8 cellular contexts compared by ENCODE assay signal in genomic region chr13:75482820-75483079, GRCh38. TPM values are rescaled to one million over a fixed set of nuclear protein-coding genes. Genes with fewer than 3 reads are reported as not detected.
DNase-seq lines count a peak whose midpoint lies in the region; ATAC-seq and TF ChIP-seq lines count a peak whose summit lies in the region.

No MANE protein-coding gene starts in this region.

- H3K27me3 ChIP-seq in esophagus squamous epithelium: peaks cover 0 to 3% (median 0%) of the 10 kb centered on the region in 4 donors
- H3K27me3 ChIP-seq in psoas muscle (ENCODE audit: insufficient read depth in 3 of 3, low read length in 2 of 3): no peaks in the 10 kb centered on the region

- no peak for TF ChIP-seq POLR2A in esophagus squamous epithelium (IDR thresholded peaks at IDR 0.05)

- H3K4me3 ChIP-seq in GM08714 (ENCODE audit: low read length): 0 out of 2 replicates have a peak overlapping the region, but pooled peaks have one; percentile 64
- peak overlapping the region; percentile 99 for H3K4me3 ChIP-seq in SK-N-MC
- H3K4me3 ChIP-seq in esophagus squamous epithelium: peak overlapping the region; percentile 73 to 97 (median 86)
- peak overlapping the region; percentile 96 for H3K4me3 ChIP-seq in psoas muscle

- 0 out of 2 replicates have a peak overlapping the region, but pooled peaks have one; percentile 49 for H3K27ac ChIP-seq in SK-N-MC
- H3K27ac ChIP-seq in esophagus squamous epithelium: peak overlapping the region; percentile 79 to 85 (median 84)
- peak overlapping the region; percentile 96 for H3K27ac ChIP-seq in psoas muscle

- no peak for ATAC-seq in psoas muscle

- H3K4me1 ChIP-seq in esophagus squamous epithelium (peaks cover 0 to 38% (median 3%) of the 10 kb centered on the region in 3 donors), psoas muscle (peaks cover 24% of the 10 kb centered on the region)

- intact Hi-C loops in esophagus squamous epithelium (cut with DNase I): loop anchor here (5.0 kb wide), 2 partner anchors 65 to 110 kb away; partner anchors contain the start of gene UCHL3
- intact Hi-C loops in psoas muscle (cut with DNase I): loop anchor here (2.0 to 5.0 kb wide), 3 partner anchors 65 to 112 kb away; partner anchors contain the start of gene UCHL3 (in 1 of the 2)
- intact Hi-C loops in posterior cingulate gyrus (cut with DNase I): loop anchor here (5.0 kb wide), 2 partner anchors 65 to 110 kb away; partner anchors contain the start of gene UCHL3

- 0 to 2% methylated on average over 1 of the region's 1 CpG for WGBS in esophagus squamous epithelium, 2 donors
- WGBS in psoas muscle, 3 donors: 0% methylated on average over 1 of the region's 1 CpG

- no peaks in the 10 kb centered on the region for H3K9me3 ChIP-seq in SK-N-MC (ENCODE audit: low read depth, low read length)
- no peaks in the 10 kb centered on the region for H3K9me3 ChIP-seq in esophagus squamous epithelium
- H3K9me3 ChIP-seq in psoas muscle: no peaks in the 10 kb centered on the region

- H3K9ac ChIP-seq in SK-N-MC (ENCODE audit: insufficient read length): peak overlapping the region; percentile 75

- DNase-seq in SK-N-MC (ENCODE audit: low read depth, low spot score) (no peak), esophagus squamous epithelium (lab: John Stamatoyannopoulos, UW) (no peak), psoas muscle (no peak), DMS 273 (lab: John Stamatoyannopoulos, UW; ENCODE audit: unreplicated experiment) (no peak), GDM1 (lab: John Stamatoyannopoulos, UW) (no peak), posterior cingulate gyrus (no peak), CD1c-positive myeloid dendritic cell (ENCODE audit: extremely low spot score) (no peak)

- TF ChIP-seq CTCF in esophagus squamous epithelium (IDR thresholded peaks at IDR 0.05) (no peak), psoas muscle (IDR thresholded peaks at IDR 0.05) (no peak)

- H3K36me3 ChIP-seq in SK-N-MC (ENCODE audit: insufficient read depth, low read length): no peaks in the 10 kb centered on the region
- H3K36me3 ChIP-seq in esophagus squamous epithelium: no peaks in the 10 kb centered on the region
- H3K36me3 ChIP-seq in psoas muscle (ENCODE audit: insufficient read depth in 1 of 2, low read depth in 1 of 2): no peaks in the 10 kb centered on the region

RNA-seq across cellular contexts. Expression of gene TBC1D4, which starts 0.8 kb away (rescaled TPM):
- total RNA-seq in esophagus squamous epithelium: 10 to 100 TPM; 14.9 to 20.8 (median 16.6) TPM
- 100 to 1,000 TPM in 1 of 4 donors, 10 to 100 TPM in 3; 36.9 to 127 (median 93.4) TPM for total RNA-seq in psoas muscle
- polyA plus RNA-seq in psoas muscle: 100 to 1,000 TPM in 1 of 3 donors, 10 to 100 TPM in 1, 1 to 10 TPM in 1; 3.1 to 105 (median 36.7) TPM

RNA-seq across cellular contexts. Expression of gene COMMD6, which starts 54.9 kb away (rescaled TPM):
- 10 to 100 TPM; 19.0 to 61.4 (median 38.1) TPM for total RNA-seq in esophagus squamous epithelium
- total RNA-seq in psoas muscle: 10 to 100 TPM; 37.4 to 80.6 (median 56.0) TPM
- 10 to 100 TPM; 34.1 to 74.3 (median 38.1) TPM for polyA plus RNA-seq in psoas muscle
